In the genomic region with DNA sequence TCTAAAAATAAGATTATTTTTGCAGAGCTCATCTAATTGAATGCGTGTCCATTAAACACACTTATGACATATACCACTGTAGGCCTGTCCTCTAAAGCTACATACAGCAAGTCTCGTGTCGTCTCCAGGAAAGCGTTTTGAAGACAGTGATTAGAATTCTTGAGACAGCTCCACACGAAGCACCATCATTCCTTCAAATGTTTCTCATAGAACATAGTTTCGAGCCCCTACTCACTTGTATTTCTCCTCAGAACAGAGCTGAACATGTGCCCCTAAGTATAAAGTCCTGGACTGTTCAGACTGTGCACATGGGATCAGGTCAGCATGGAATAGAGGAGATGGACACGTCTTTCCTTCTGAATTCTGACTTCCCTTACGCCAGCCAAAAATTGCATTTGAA, we compare ENCODE assay signal across 8 cellular contexts.
"Had no signal": no experiment of that assay in that cellular context is flagged by ENCODE, and none has a peak within 500 bp of the region (broad histone marks: within the 10 kb centered on the region; RNA-seq: fewer than 3 reads in every experiment).

No MANE protein-coding gene starts in this region.

- H3K4me3 ChIP-seq: GM12878 had no signal

- DNase-seq: GDM1, GF-D8 had no signal

- FAIRE-seq: G401.6, GM12878, GM12891, GM12892, GM18507, GM19239 had no signal

- ATAC-seq: GM12878 had no signal
